In the genomic region with DNA sequence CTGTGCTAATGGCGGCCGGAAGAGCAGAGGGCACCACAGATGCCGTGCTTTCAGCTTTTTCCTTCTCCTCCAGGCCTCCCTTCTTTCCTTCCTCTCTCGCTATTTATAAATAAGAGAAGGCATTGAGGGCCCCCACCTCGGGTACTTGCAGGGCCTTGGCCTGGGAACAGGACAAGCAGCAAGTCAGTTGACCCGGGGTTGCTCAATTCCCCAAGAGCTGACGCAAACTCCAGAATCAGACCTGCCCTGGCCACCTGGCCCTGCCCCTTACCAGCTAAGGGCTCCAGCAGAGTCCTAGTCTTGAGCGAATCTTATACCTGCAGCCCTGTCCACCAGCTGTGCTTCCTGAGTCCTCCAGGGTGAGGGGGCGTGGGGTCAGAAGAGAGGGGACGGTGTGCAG, we compare ENCODE assay signal across 12 cellular contexts. TPM values are rescaled to one million over a fixed set of nuclear protein-coding genes. Genes with fewer than 3 reads are reported as not detected.
DNase-seq lines count a peak whose midpoint lies in the region; ATAC-seq and TF ChIP-seq lines count a peak whose summit lies in the region.
"Had no signal": no experiment of that assay in that cellular context is flagged by ENCODE, and none has a peak within 500 bp of the region (broad histone marks: within the 10 kb centered on the region; RNA-seq: fewer than 3 reads in every experiment).

No MANE protein-coding gene starts in this region.

- DNase-seq in HL-60 (ENCODE audit: low read depth in 1 of 2, low spot score in 1 of 2): peak; percentile 96 to 97
- DNase-seq in amygdala (lab: John Stamatoyannopoulos, UW): peak in 33 of 56 donors; percentile 3 to 63 (median 28)
- no peak for DNase-seq in activated CD8-positive, alpha-beta memory T cell treated with anti-CD3 and anti-CD28 coated beads, Interleukin-2, amount 10 ng/mL, durations not matched to agents 7 days and 5 days
- DNase-seq in iPS-NIHi11 (ENCODE audit: low spot score): no peak
- no peak for DNase-seq in chondrocyte (ENCODE audit: low spot score)
- DNase-seq in activated CD4-positive, CD25-positive, alpha-beta regulatory T cell treated with anti-CD3 and anti-CD28 coated beads, Interleukin-2, amount 50 U/mL, for 72 hours: no peak
- DNase-seq: COR-L47; endodermal cell; GM23248; stimulated activated naive CD8-positive, alpha-beta T cell treated with anti-CD3 and anti-CD28 coated beads, Interleukin-15, Interleukin-2, amounts not matched to agents 100 U/mL and 50 U/mL, for 24 hours had no signal

- no peak overlapping the region for H3K27ac Mint-ChIP-seq in activated CD8-positive, alpha-beta memory T cell treated with anti-CD3 and anti-CD28 coated beads, Interleukin-2, amount 10 ng/mL, durations not matched to agents 7 days and 5 days
- H3K27ac Mint-ChIP-seq in chondrocyte (ENCODE audit: unreplicated experiment): no peak overlapping the region
- H3K27ac Mint-ChIP-seq: endodermal cell had no signal

- peaks cover 40% of the 10 kb centered on the region for H3K36me3 Mint-ChIP-seq in activated CD8-positive, alpha-beta memory T cell treated with anti-CD3 and anti-CD28 coated beads, Interleukin-2, amount 10 ng/mL, durations not matched to agents 7 days and 5 days
- no peaks in the 10 kb centered on the region for H3K36me3 Mint-ChIP-seq in chondrocyte (ENCODE audit: low read depth)

- CTCF ChIA-PET in activated CD8-positive, alpha-beta memory T cell treated with anti-CD3 and anti-CD28 coated beads, Interleukin-2, amount 10 ng/mL, durations not matched to agents 7 days and 5 days (lab: Charles Lee): interaction anchor here (8.2 kb wide), 1 partner anchor 55 kb away, joined by 104 read pairs; no protein-coding TSS in a partner anchor

- H3K4me1 Mint-ChIP-seq in activated CD8-positive, alpha-beta memory T cell treated with anti-CD3 and anti-CD28 coated beads, Interleukin-2, amount 10 ng/mL, durations not matched to agents 7 days and 5 days: peaks cover 72% of the 10 kb centered on the region
- peaks cover 24% of the 10 kb centered on the region for H3K4me1 Mint-ChIP-seq in chondrocyte (ENCODE audit: low read depth)

- peaks cover 53 to 82% (median 81%) of the 10 kb centered on the region in 3 donors for H3K4me1 ChIP-seq in skeletal muscle tissue (ENCODE audit: control insufficient read depth in 3 of 3, insufficient read depth in 3 of 3, low read length in 3 of 3)

- H3K9me3 Mint-ChIP-seq in activated CD8-positive, alpha-beta memory T cell treated with anti-CD3 and anti-CD28 coated beads, Interleukin-2, amount 10 ng/mL, durations not matched to agents 7 days and 5 days (ENCODE audit: low read depth): no peaks in the 10 kb centered on the region
- no peaks in the 10 kb centered on the region for H3K9me3 Mint-ChIP-seq in chondrocyte (ENCODE audit: low read depth)
- H3K9me3 Mint-ChIP-seq: endodermal cell had no signal

- H3K36me3 ChIP-seq in skeletal muscle tissue (ENCODE audit: control insufficient read depth in 3 of 3, insufficient read depth in 3 of 3, low read length in 3 of 3): no peaks in the 10 kb centered on the region

- no peak overlapping the region for H3K4me3 Mint-ChIP-seq in activated CD8-positive, alpha-beta memory T cell treated with anti-CD3 and anti-CD28 coated beads, Interleukin-2, amount 10 ng/mL, durations not matched to agents 7 days and 5 days
- no peak overlapping the region for H3K4me3 Mint-ChIP-seq in chondrocyte (ENCODE audit: unreplicated experiment)
- H3K4me3 Mint-ChIP-seq: endodermal cell had no signal

- H3K4me3 ChIP-seq in HL-60 (replicated peaks; ENCODE audit: insufficient read depth, low read length) (no peak overlapping the region), skeletal muscle tissue (ENCODE audit: low read length in 3 of 3) (peak overlapping the region in 2 of 3 donors; percentile 22 to 26)
- H3K4me3 ChIP-seq: GM23248 had no signal

- peak overlapping the region; percentile 81 for H3K27ac ChIP-seq in HL-60 (replicated peaks)
- H3K27ac ChIP-seq in layer of hippocampus (ENCODE audit: low read depth, low read length): peak overlapping the region; percentile 82
- H3K27ac ChIP-seq in skeletal muscle tissue (ENCODE audit: low read depth, low read length): peak overlapping the region; percentile 84
- H3K27ac ChIP-seq: GM23248 had no signal

- no peak for TF ChIP-seq CTCF in HL-60 (IDR thresholded peaks at IDR 0.05; ENCODE audit: insufficient read depth, low read length)
- TF ChIP-seq CTCF in chondrocyte (IDR thresholded peaks at IDR 0.05): no peak

- H3K9ac ChIP-seq in skeletal muscle tissue (ENCODE audit: low read depth in 1 of 3, low read length in 3 of 3): peak overlapping the region in 2 of 3 donors; percentile 50 to 69
- H3K9ac ChIP-seq: GM23248 had no signal

- ATAC-seq in activated CD8-positive, alpha-beta memory T cell treated with anti-CD3 and anti-CD28 coated beads, Interleukin-2, amount 10 ng/mL, durations not matched to agents 7 days and 5 days: no peak
- ATAC-seq: stimulated activated naive CD8-positive, alpha-beta T cell treated with anti-CD3 and anti-CD28 coated beads, Interleukin-15, Interleukin-2, amounts not matched to agents 100 U/mL and 50 U/mL, for 24 hours had no signal

- H3K27me3 Mint-ChIP-seq in activated CD8-positive, alpha-beta memory T cell treated with anti-CD3 and anti-CD28 coated beads, Interleukin-2, amount 10 ng/mL, durations not matched to agents 7 days and 5 days: no peaks in the 10 kb centered on the region
- H3K27me3 Mint-ChIP-seq in chondrocyte (ENCODE audit: low read depth): no peaks in the 10 kb centered on the region

- H3K27me3 ChIP-seq in HL-60 (ENCODE audit: insufficient read depth, poor library complexity, severe bottlenecking): no peaks in the 10 kb centered on the region
- H3K27me3 ChIP-seq in layer of hippocampus (ENCODE audit: control insufficient read depth, insufficient read depth, low read length): no peaks in the 10 kb centered on the region
- H3K27me3 ChIP-seq in skeletal muscle tissue (ENCODE audit: control insufficient read depth in 3 of 3, insufficient read depth in 3 of 3, low read length in 3 of 3): no peaks in the 10 kb centered on the region

- H3K9me3 ChIP-seq in skeletal muscle tissue (ENCODE audit: control insufficient read depth in 3 of 3, low read length in 3 of 3): no peaks in the 10 kb centered on the region

RNA-seq across cellular contexts. Expression of a gene that starts 13.5 kb away (rescaled TPM):
- total RNA-seq in skeletal muscle tissue: 9.9 TPM
- 100 to 1,000 TPM; 294 to 370 TPM for total RNA-seq in activated CD8-positive, alpha-beta memory T cell treated with anti-CD3 and anti-CD28 coated beads, Interleukin-2, amount 10 ng/mL, durations not matched to agents 7 days and 5 days
- total RNA-seq in chondrocyte: 0.22 TPM in 1 of 3 replicates, not detected in the others

RNA-seq across cellular contexts. Expression of a gene that starts 49.5 kb away (rescaled TPM):
- total RNA-seq in skeletal muscle tissue (40.2 TPM), chondrocyte (39.4 to 51.2 TPM (median 40.0 TPM) in 3 replicates)
- 10 to 100 TPM; 34.6 to 38.3 TPM for total RNA-seq in activated CD8-positive, alpha-beta memory T cell treated with anti-CD3 and anti-CD28 coated beads, Interleukin-2, amount 10 ng/mL, durations not matched to agents 7 days and 5 days

Comparison
In these comparisons a context has a peak if more than half of its experiments do, and no peak if none do; other contexts are left out.
1. DNase-seq: peak in HL-60 (2 of 2) and amygdala (33 of 56); none in activated CD8-positive, alpha-beta memory T cell treated with anti-CD3 and anti-CD28 coated beads, Interleukin-2, amount 10 ng/mL, durations not matched to agents 7 days and 5 days (single experiment), iPS-NIHi11 (single experiment), chondrocyte (single experiment) and activated CD4-positive, CD25-positive, alpha-beta regulatory T cell treated with anti-CD3 and anti-CD28 coated beads, Interleukin-2, amount 50 U/mL, for 72 hours (single experiment).
2. RNA of a gene that starts 13.5 kb away (total RNA-seq): 294 to 370 TPM in activated CD8-positive, alpha-beta memory T cell treated with anti-CD3 and anti-CD28 coated beads, Interleukin-2, amount 10 ng/mL, durations not matched to agents 7 days and 5 days; 9.9 TPM in skeletal muscle tissue (single experiment) and 0.22 TPM in chondrocyte; every median in the first group is over 10 times any median in the second.
3. Peak in every context shown above with its lines, with median percentiles within 50 percentile points of each other: H3K27ac ChIP-seq.